In the genomic region with DNA sequence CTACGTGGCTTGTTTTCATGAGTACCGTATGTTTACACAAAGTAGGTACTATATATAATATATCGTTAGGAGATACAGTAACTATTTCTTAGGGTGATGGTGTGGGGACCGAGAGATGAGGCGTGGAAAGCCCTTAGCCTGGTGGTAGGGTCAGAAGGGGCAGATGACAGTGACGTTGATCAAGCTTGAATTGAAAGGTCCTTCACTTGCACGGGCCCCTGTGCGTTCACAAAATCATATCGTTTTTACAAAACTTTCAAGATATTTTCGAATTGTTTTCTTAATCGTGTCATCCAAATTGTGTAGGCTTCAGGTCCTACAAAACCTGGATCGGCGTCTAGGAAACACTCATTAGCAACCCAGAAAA, we compare ENCODE assay signal across 7 cellular contexts. TPM values are rescaled to one million over a fixed set of nuclear protein-coding genes. Genes with fewer than 3 reads are reported as not detected.
DNase-seq lines count a peak whose midpoint lies in the region; ATAC-seq lines count a peak whose summit lies in the region.

No MANE protein-coding gene starts in this region.

- H3K4me3 Mint-ChIP-seq in activated T-helper 2 cell treated with anti-CD3 and anti-CD28 coated beads, Interferon-gamma antibody, Interleukin-2, Interleukin-4, amounts not matched to agents 10 μg/mL and 5 μg/mL and 100 μg/mL, durations not matched to agents 14 hours and 24 hours and 36 hours (ENCODE audit: low read depth): peak overlapping the region; percentile 67
- H3K4me3 Mint-ChIP-seq in stimulated activated naive CD8-positive, alpha-beta T cell treated with anti-CD3 and anti-CD28 coated beads, Interleukin-15, amount 100 ng/mL, for 72 hours: peak overlapping the region; percentile 84 to 87

- H3K36me3 ChIP-seq in iPS-15b (ENCODE audit: control insufficient read depth, insufficient read depth, low read length): no peaks in the 10 kb centered on the region

- peaks cover 4% of the 10 kb centered on the region for H3K27me3 Mint-ChIP-seq in activated T-helper 2 cell treated with anti-CD3 and anti-CD28 coated beads, Interferon-gamma antibody, Interleukin-2, Interleukin-4, amounts not matched to agents 10 μg/mL and 5 μg/mL and 100 μg/mL, durations not matched to agents 14 hours and 24 hours and 36 hours (ENCODE audit: low read depth)
- H3K27me3 Mint-ChIP-seq in stimulated activated naive CD8-positive, alpha-beta T cell treated with anti-CD3 and anti-CD28 coated beads, Interleukin-15, amount 100 ng/mL, for 72 hours: no peaks in the 10 kb centered on the region

- peaks cover 36% of the 10 kb centered on the region for H3K4me1 Mint-ChIP-seq in activated T-helper 2 cell treated with anti-CD3 and anti-CD28 coated beads, Interferon-gamma antibody, Interleukin-2, Interleukin-4, amounts not matched to agents 10 μg/mL and 5 μg/mL and 100 μg/mL, durations not matched to agents 14 hours and 24 hours and 36 hours (ENCODE audit: low read depth)
- peaks cover 40% of the 10 kb centered on the region for H3K4me1 Mint-ChIP-seq in stimulated activated naive CD8-positive, alpha-beta T cell treated with anti-CD3 and anti-CD28 coated beads, Interleukin-15, amount 100 ng/mL, for 72 hours

- peaks cover 4% of the 10 kb centered on the region for H3K27me3 ChIP-seq in iPS-15b (ENCODE audit: control insufficient read depth, insufficient read depth, low read length)

- ATAC-seq in stimulated activated naive CD8-positive, alpha-beta T cell treated with anti-CD3 and anti-CD28 coated beads, Interleukin-15, amount 100 ng/mL, for 72 hours: no peak

- H3K9me3 ChIP-seq in iPS-15b (ENCODE audit: control insufficient read depth, insufficient read depth, low read length): no peaks in the 10 kb centered on the region

- DNase-seq in HuH-7 (ENCODE audit: low spot score) (peak; percentile 12), DMS153 (lab: John Stamatoyannopoulos, UW) (no peak), AG20443 (ENCODE audit: low spot score) (no peak), NCI-H526 treated with DMSO at 0.1 percent for 48 hours (lab: John Stamatoyannopoulos, UW) (no peak)
- no peak for DNase-seq in activated T-helper 2 cell treated with anti-CD3 and anti-CD28 coated beads, Interferon-gamma antibody, Interleukin-2, Interleukin-4, amounts not matched to agents 10 μg/mL and 5 μg/mL and 100 μg/mL, durations not matched to agents 14 hours and 24 hours and 36 hours (ENCODE audit: low spot score)
- no peak for DNase-seq in stimulated activated naive CD8-positive, alpha-beta T cell treated with anti-CD3 and anti-CD28 coated beads, Interleukin-15, amount 100 ng/mL, for 72 hours

- peak overlapping the region; percentile 96 for H3K4me3 ChIP-seq in iPS-15b (ENCODE audit: low read depth, low read length)

- peak overlapping the region; percentile 54 for H3K9ac ChIP-seq in iPS-15b (ENCODE audit: low read depth, low read length)

- peaks cover 21% of the 10 kb centered on the region for H3K9me3 Mint-ChIP-seq in activated T-helper 2 cell treated with anti-CD3 and anti-CD28 coated beads, Interferon-gamma antibody, Interleukin-2, Interleukin-4, amounts not matched to agents 10 μg/mL and 5 μg/mL and 100 μg/mL, durations not matched to agents 14 hours and 24 hours and 36 hours
- H3K9me3 Mint-ChIP-seq in stimulated activated naive CD8-positive, alpha-beta T cell treated with anti-CD3 and anti-CD28 coated beads, Interleukin-15, amount 100 ng/mL, for 72 hours: no peaks in the 10 kb centered on the region

- peak overlapping the region; percentile 68 for H3K27ac Mint-ChIP-seq in activated T-helper 2 cell treated with anti-CD3 and anti-CD28 coated beads, Interferon-gamma antibody, Interleukin-2, Interleukin-4, amounts not matched to agents 10 μg/mL and 5 μg/mL and 100 μg/mL, durations not matched to agents 14 hours and 24 hours and 36 hours
- peak overlapping the region; percentile 77 to 94 for H3K27ac Mint-ChIP-seq in stimulated activated naive CD8-positive, alpha-beta T cell treated with anti-CD3 and anti-CD28 coated beads, Interleukin-15, amount 100 ng/mL, for 72 hours

- H3K36me3 Mint-ChIP-seq in activated T-helper 2 cell treated with anti-CD3 and anti-CD28 coated beads, Interferon-gamma antibody, Interleukin-2, Interleukin-4, amounts not matched to agents 10 μg/mL and 5 μg/mL and 100 μg/mL, durations not matched to agents 14 hours and 24 hours and 36 hours (ENCODE audit: low read depth): peaks cover 26% of the 10 kb centered on the region

- peaks cover 5% of the 10 kb centered on the region for H3K4me1 ChIP-seq in iPS-15b (ENCODE audit: control insufficient read depth, insufficient read depth, low read length)

- intact Hi-C loops in activated T-helper 2 cell treated with anti-CD3 and anti-CD28 coated beads, Interferon-gamma antibody, Interleukin-2, Interleukin-4, amounts not matched to agents 10 μg/mL and 5 μg/mL and 100 μg/mL, durations not matched to agents 14 hours and 24 hours and 36 hours (cut with micrococcal nuclease): loop anchor here (5.0 kb wide), 7 partner anchors 290 to 1615 kb away; a partner anchor contains a TSS

RNA-seq across cellular contexts. Expression of a gene that starts 0.9 kb away (rescaled TPM):
- 17.0 and 20.7 TPM in 2 replicates for total RNA-seq in activated T-helper 2 cell treated with anti-CD3 and anti-CD28 coated beads, Interferon-gamma antibody, Interleukin-2, Interleukin-4, amounts not matched to agents 10 μg/mL and 5 μg/mL and 100 μg/mL, durations not matched to agents 14 hours and 24 hours and 36 hours
